In genomic region chr18:79988925-79989361, GRCh38 we compare ENCODE assay signal across 1 cellular context.
TF ChIP-seq lines count a peak whose summit lies in the region.

No MANE protein-coding gene starts in this region.

TF ChIP-seq in K562, 482 proteins besides CTCF, POLR2A, EP300 and RAD21:
- TF ChIP-seq DIDO1 (tag; IDR thresholded peaks at IDR 0.05; ENCODE audit: low read depth) (no peak), ZFX (CRISPR knock-in tag; IDR thresholded peaks at IDR 0.05) (peak; percentile 28; the same call in 1 of the 2 replicates), BHLHE40 (IDR thresholded peaks at IDR 0.05; ENCODE audit: low read length) (no peak), CHD7 (IDR thresholded peaks at IDR 0.05; ENCODE audit: low read depth, low read length) (no peak)
